Comparison of ENCODE assay signal across 8 cellular contexts in genomic region chr19:2561895-2562294, GRCh38.
DNase-seq lines count a peak whose midpoint lies in the region; ATAC-seq and TF ChIP-seq lines count a peak whose summit lies in the region.

No MANE protein-coding gene starts in this region.

- H3K9me3 Mint-ChIP-seq in CD4-positive, alpha-beta T cell, result no peaks in the 10 kb centered on the region
- H3K9me3 Mint-ChIP-seq in IgD-negative memory B cell (no peaks in the 10 kb centered on the region), neural progenitor cell (peaks cover 3% of the 10 kb centered on the region), endothelial cell (ENCODE audit: unreplicated experiment) (no peaks in the 10 kb centered on the region)

- no peaks in the 10 kb centered on the region for H3K36me3 ChIP-seq in neural progenitor cell

- peaks cover 15% of the 10 kb centered on the region for H3K4me1 Mint-ChIP-seq in CD4-positive, alpha-beta T cell (ENCODE audit: low read depth)
- H3K4me1 Mint-ChIP-seq in IgD-negative memory B cell, result peaks cover 12 to 42% (median 35%) of the 10 kb centered on the region in 3 donors
- peaks cover 18% of the 10 kb centered on the region for H3K4me1 Mint-ChIP-seq in neural progenitor cell
- peaks cover 3% of the 10 kb centered on the region for H3K4me1 Mint-ChIP-seq in endothelial cell (ENCODE audit: unreplicated experiment)

- CTCF ChIA-PET in CD4-positive, alpha-beta T cell (lab: Charles Lee), result interaction anchor here (0.6 to 2.0 kb wide), 9 partner anchors 9 to 84 kb away, joined by 3 to 8 read pairs (median 4); no protein-coding TSS in a partner anchor

- TF ChIP-seq CTCF in CD4-positive, alpha-beta T cell (IDR thresholded peaks at IDR 0.05), result no peak
- no peak for TF ChIP-seq CTCF in neural progenitor cell (IDR thresholded peaks at IDR 0.05)
- no peak for TF ChIP-seq CTCF in endothelial cell (IDR thresholded peaks at IDR 0.05; ENCODE audit: unreplicated experiment)

- peaks cover 3% of the 10 kb centered on the region for H3K36me3 Mint-ChIP-seq in CD4-positive, alpha-beta T cell (ENCODE audit: low read depth)
- H3K36me3 Mint-ChIP-seq in IgD-negative memory B cell (peaks cover 6% of the 10 kb centered on the region), neural progenitor cell (no peaks in the 10 kb centered on the region), endothelial cell (ENCODE audit: low read depth, unreplicated experiment) (no peaks in the 10 kb centered on the region)

- H3K27ac Mint-ChIP-seq in CD4-positive, alpha-beta T cell, result peak overlapping the region; percentile 94
- peak overlapping the region; percentile 95 to 99 (median 97) for H3K27ac Mint-ChIP-seq in IgD-negative memory B cell
- H3K27ac Mint-ChIP-seq in neural progenitor cell, result peak overlapping the region; percentile 57
- H3K27ac Mint-ChIP-seq in endothelial cell (ENCODE audit: unreplicated experiment), result no peak overlapping the region

- peak; percentile 95 for ATAC-seq in CD4-positive, alpha-beta T cell (ENCODE audit: poor library complexity)
- peak; percentile 26 for ATAC-seq in GM19468 (IDR thresholded peaks at IDR 0.05; ENCODE audit: extremely low read depth, unreplicated experiment)

- peak; percentile 41 to 71 (median 59) for DNase-seq in CD4-positive, alpha-beta T cell
- peak; percentile 75 to 83 for DNase-seq in activated T-cell treated with anti-CD3 and anti-CD28 coated beads, Interleukin-2, amount 50 U/mL, for 48 hours
- DNase-seq in neural progenitor cell (ENCODE audit: low spot score) (no peak), endothelial cell (ENCODE audit: low spot score) (no peak), NCI-H526 (lab: John Stamatoyannopoulos, UW) (no peak), NCI-H1105 (lab: John Stamatoyannopoulos, UW) (no peak)

- H3K4me2 ChIP-seq in neural progenitor cell, result no peak overlapping the region

- H3K9ac ChIP-seq in neural progenitor cell, result no peak overlapping the region

- H3K27ac ChIP-seq in CD4-positive, alpha-beta T cell (ENCODE audit: low read depth, low read length), result peak overlapping the region; percentile 63
- no peak overlapping the region for H3K27ac ChIP-seq in neural progenitor cell

- POLR2A ChIA-PET in CD4-positive, alpha-beta T cell (lab: Charles Lee), result interaction anchor here (0.7 to 2.5 kb wide), 17 partner anchors 9 to 134 kb away, joined by 3 to 62 read pairs (median 4); partner anchors contain the start of genes GADD45B, LMNB2 and TIMM13

- no peaks in the 10 kb centered on the region for H3K79me2 ChIP-seq in neural progenitor cell (ENCODE audit: low read depth)

- H3F3A ChIP-seq in neural progenitor cell (ENCODE audit: low read depth), result no peaks in the 10 kb centered on the region

- no peak overlapping the region for H3K4me3 ChIP-seq in neural progenitor cell

- no peak overlapping the region for H2AFZ ChIP-seq in neural progenitor cell (replicated peaks)

- intact Hi-C loops in CD4-positive, alpha-beta T cell (cut with DNase I, micrococcal nuclease), result loop anchor here (1.0 to 5.0 kb wide), 3 partner anchors 37 to 85 kb away; partner anchors contain the start of gene GADD45B (in 2 of the 2)

- no peaks in the 10 kb centered on the region for H3K9me3 ChIP-seq in CD4-positive, alpha-beta T cell (ENCODE audit: control insufficient read depth, low read length)
- no peaks in the 10 kb centered on the region for H3K9me3 ChIP-seq in neural progenitor cell (ENCODE audit: low read depth)

- H4K20me1 ChIP-seq in neural progenitor cell (ENCODE audit: low read depth), result no peaks in the 10 kb centered on the region

- peak overlapping the region; percentile 95 for H3K4me3 Mint-ChIP-seq in CD4-positive, alpha-beta T cell
- H3K4me3 Mint-ChIP-seq in IgD-negative memory B cell, result peak overlapping the region; percentile 89 to 97 (median 96)
- H3K4me3 Mint-ChIP-seq in neural progenitor cell, result no peak overlapping the region
- H3K4me3 Mint-ChIP-seq in endothelial cell (ENCODE audit: unreplicated experiment), result no peak overlapping the region

- no peaks in the 10 kb centered on the region for H3K27me3 Mint-ChIP-seq in CD4-positive, alpha-beta T cell
- H3K27me3 Mint-ChIP-seq in IgD-negative memory B cell (no peaks in the 10 kb centered on the region), neural progenitor cell (ENCODE audit: insufficient read depth, low read depth) (peaks cover 2% of the 10 kb centered on the region), endothelial cell (ENCODE audit: unreplicated experiment) (peaks cover 10% of the 10 kb centered on the region)

- no peaks in the 10 kb centered on the region for H3K27me3 ChIP-seq in CD4-positive, alpha-beta T cell (ENCODE audit: control insufficient read depth, insufficient read depth, low read length)
- H3K27me3 ChIP-seq in neural progenitor cell, result no peaks in the 10 kb centered on the region

- peaks cover 4% of the 10 kb centered on the region for H3K4me1 ChIP-seq in neural progenitor cell

Comparison
In these comparisons a context has a peak if more than half of its experiments do, and no peak if none do; other contexts are left out.
1. DNase-seq: peak in CD4-positive, alpha-beta T cell (10 of 10) and activated T-cell treated with anti-CD3 and anti-CD28 coated beads, Interleukin-2, amount 50 U/mL, for 48 hours (2 of 2); none in neural progenitor cell (single experiment), endothelial cell (single experiment), NCI-H526 (0 of 2) and NCI-H1105 (single experiment).
2. H3K4me3 Mint-ChIP-seq: peak in CD4-positive, alpha-beta T cell (single experiment) and IgD-negative memory B cell (4 of 4); none in neural progenitor cell (single experiment) and endothelial cell (single experiment).